In genomic region chr9:65674991-65675390, GRCh38 we compare ENCODE assay signal across 8 cellular contexts. TPM values are rescaled to one million over a fixed set of nuclear protein-coding genes. Genes with fewer than 3 reads are reported as not detected.
DNase-seq lines count a peak whose midpoint lies in the region; ATAC-seq and TF ChIP-seq lines count a peak whose summit lies in the region.
"Not testable (repeated sequence)": the region's sequence is repeated elsewhere in the genome, so short reads cannot be mapped to it uniquely, and the experiment has no call there.

No MANE protein-coding gene starts in this region.

- not testable (repeated sequence) for H3K36me3 Mint-ChIP-seq in CD4-positive, alpha-beta T cell (ENCODE audit: low read depth); T-helper 2 cell treated with Interferon-gamma antibody and Interleukin-4, amounts not matched to agents 5 μg/mL and 100 μg/mL, for 36 hours (ENCODE audit: low read depth); activated T-cell treated with anti-CD3 and anti-CD28 coated beads, Interleukin-2, amount 50 U/mL, for 4 hours (ENCODE audit: insufficient read depth); type B pancreatic cell

- H3K4ac ChIP-seq in mesendoderm (ENCODE audit: low read depth, low read length), result not testable (repeated sequence)

- not testable (repeated sequence) for TF ChIP-seq CTCF in CD4-positive, alpha-beta T cell (IDR thresholded peaks at IDR 0.05); neutrophil (IDR thresholded peaks at IDR 0.05); type B pancreatic cell (conservative IDR thresholded peaks at IDR 0.05)

- H3K4me3 Mint-ChIP-seq in CD4-positive, alpha-beta T cell, result peak overlapping the region; percentile 64
- peak overlapping the region; percentile 72 for H3K4me3 Mint-ChIP-seq in T-helper 2 cell treated with Interferon-gamma antibody and Interleukin-4, amounts not matched to agents 5 μg/mL and 100 μg/mL, for 36 hours
- H3K4me3 Mint-ChIP-seq in activated T-cell treated with anti-CD3 and anti-CD28 coated beads, Interleukin-2, amount 50 U/mL, for 4 hours, result peak overlapping the region; percentile 61
- H3K4me3 Mint-ChIP-seq in type B pancreatic cell, result peak overlapping the region; percentile 89

- ATAC-seq in CD4-positive, alpha-beta T cell (ENCODE audit: poor library complexity); activated T-cell treated with anti-CD3 and anti-CD28 coated beads, Interleukin-2, amount 50 U/mL, for 4 hours; Right ventricle myocardium superior (ENCODE audit: poor library complexity): not testable (repeated sequence)

- not testable (repeated sequence) for H3K4me1 ChIP-seq in adipocyte (ENCODE audit: control insufficient read depth, insufficient read depth, low read length); mesendoderm (ENCODE audit: control insufficient read depth, low read depth, low read length); neutrophil (ENCODE audit: control insufficient read depth in 1 of 2, insufficient read depth in 1 of 2, low read depth in 1 of 2, low read length in 1 of 2)

- H3K23ac ChIP-seq in mesendoderm (ENCODE audit: low read length), result not testable (repeated sequence)

- not testable (repeated sequence) for H4K5ac ChIP-seq in mesendoderm (ENCODE audit: low read length)

- H2BK5ac ChIP-seq in mesendoderm (ENCODE audit: low read length), result not testable (repeated sequence)

- H3K9me3 ChIP-seq in CD4-positive, alpha-beta T cell (ENCODE audit: control insufficient read depth, low read length); adipocyte (ENCODE audit: control insufficient read depth, low read length); neutrophil: not testable (repeated sequence)

- H3K18ac ChIP-seq in mesendoderm (ENCODE audit: low read length), result not testable (repeated sequence)

- H4K8ac ChIP-seq in mesendoderm (ENCODE audit: low read depth, low read length), result not testable (repeated sequence)

- H3K79me2 ChIP-seq in mesendoderm (ENCODE audit: control insufficient read depth, insufficient read depth, low read length), result not testable (repeated sequence)

- not testable (repeated sequence) for DNase-seq in CD4-positive, alpha-beta T cell; T-helper 2 cell treated with Interferon-gamma antibody and Interleukin-4, amounts not matched to agents 5 μg/mL and 100 μg/mL, for 36 hours (ENCODE audit: low spot score); activated T-cell treated with anti-CD3 and anti-CD28 coated beads, Interleukin-2, amount 50 U/mL, for 4 hours; type B pancreatic cell (ENCODE audit: extremely low spot score, unreplicated experiment)
- DNase-seq in adipocyte (ENCODE audit: low read depth) (peak; percentile 1), Right ventricle myocardium superior (peak; percentile 32), mesendoderm (peak; percentile 0)

- H3K4me3 ChIP-seq in adipocyte (ENCODE audit: low read length); mesendoderm (ENCODE audit: low read length): not testable (repeated sequence)
- H3K4me3 ChIP-seq in neutrophil (ENCODE audit: low read depth in 1 of 2, low read length in 1 of 2), result peak overlapping the region in 1 of 2 experiments; percentile 49

- H3K27me3 Mint-ChIP-seq in CD4-positive, alpha-beta T cell; T-helper 2 cell treated with Interferon-gamma antibody and Interleukin-4, amounts not matched to agents 5 μg/mL and 100 μg/mL, for 36 hours (ENCODE audit: low read depth); activated T-cell treated with anti-CD3 and anti-CD28 coated beads, Interleukin-2, amount 50 U/mL, for 4 hours (ENCODE audit: low read depth); type B pancreatic cell: not testable (repeated sequence)

- not testable (repeated sequence) for H3K4me1 Mint-ChIP-seq in CD4-positive, alpha-beta T cell (ENCODE audit: low read depth); T-helper 2 cell treated with Interferon-gamma antibody and Interleukin-4, amounts not matched to agents 5 μg/mL and 100 μg/mL, for 36 hours (ENCODE audit: low read depth); activated T-cell treated with anti-CD3 and anti-CD28 coated beads, Interleukin-2, amount 50 U/mL, for 4 hours (ENCODE audit: low read depth); type B pancreatic cell (ENCODE audit: unreplicated experiment)

- not testable (repeated sequence) for H3K56ac ChIP-seq in mesendoderm (ENCODE audit: low read length)

- H3K36me3 ChIP-seq in adipocyte (ENCODE audit: control insufficient read depth, insufficient read depth, low read length, severe bottlenecking); mesendoderm (ENCODE audit: control insufficient read depth, insufficient read depth, low read length); neutrophil: not testable (repeated sequence)

- H3K27me3 ChIP-seq in CD4-positive, alpha-beta T cell (ENCODE audit: control insufficient read depth, insufficient read depth, low read length); adipocyte (replicated peaks; ENCODE audit: control insufficient read depth, insufficient read depth, low read length); mesendoderm (ENCODE audit: insufficient read depth, low read length, poor library complexity); neutrophil: not testable (repeated sequence)

- WGBS in mesendoderm (ENCODE audit: extremely low coverage, insufficient coverage, low lambda C conversion rate), result no CpG with 5 or more reads among the region's 5 CpGs

- H3K27ac ChIP-seq in CD4-positive, alpha-beta T cell (ENCODE audit: low read depth, low read length); mesendoderm (ENCODE audit: low read depth, low read length): not testable (repeated sequence)
- peak overlapping the region; percentile 35 for H3K27ac ChIP-seq in neutrophil

- not testable (repeated sequence) for H2AK5ac ChIP-seq in mesendoderm (ENCODE audit: low read length)

- not testable (repeated sequence) for H3K9ac ChIP-seq in adipocyte (ENCODE audit: low read length); mesendoderm (ENCODE audit: low read length)

- peak overlapping the region; percentile 65 for H3K27ac Mint-ChIP-seq in CD4-positive, alpha-beta T cell
- not testable (repeated sequence) for H3K27ac Mint-ChIP-seq in T-helper 2 cell treated with Interferon-gamma antibody and Interleukin-4, amounts not matched to agents 5 μg/mL and 100 μg/mL, for 36 hours
- H3K27ac Mint-ChIP-seq in type B pancreatic cell, result peak overlapping the region; percentile 68

- not testable (repeated sequence) for H2BK15ac ChIP-seq in mesendoderm (replicated peaks; ENCODE audit: low read depth)

- CTCF ChIA-PET in CD4-positive, alpha-beta T cell (lab: Charles Lee), result not testable (repeated sequence)

- not testable (repeated sequence) for H3K9me3 Mint-ChIP-seq in CD4-positive, alpha-beta T cell; T-helper 2 cell treated with Interferon-gamma antibody and Interleukin-4, amounts not matched to agents 5 μg/mL and 100 μg/mL, for 36 hours; activated T-cell treated with anti-CD3 and anti-CD28 coated beads, Interleukin-2, amount 50 U/mL, for 4 hours; type B pancreatic cell

- intact Hi-C loops in CD4-positive, alpha-beta T cell (cut with DNase I, micrococcal nuclease); Right ventricle myocardium superior (cut with DNase I): not testable (repeated sequence)

- H3K4me2 ChIP-seq in mesendoderm (ENCODE audit: low read length), result not testable (repeated sequence)

- not testable (repeated sequence) for H3K79me1 ChIP-seq in mesendoderm (ENCODE audit: low read length)

- not testable (repeated sequence) for H2BK120ac ChIP-seq in mesendoderm (ENCODE audit: low read depth, low read length)

- POLR2A ChIA-PET in CD4-positive, alpha-beta T cell (lab: Charles Lee), result not testable (repeated sequence)

RNA-seq across cellular contexts. Expression of gene ZNG1E, which starts 0.7 kb away (rescaled TPM):
- total RNA-seq in CD4-positive, alpha-beta T cell, result 10 to 100 TPM; 39.2 to 41.2 TPM
- total RNA-seq in activated T-cell treated with anti-CD3 and anti-CD28 coated beads, Interleukin-2, amount 50 U/mL, for 4 hours, result 10 to 100 TPM; 38.2 to 42.8 (median 41.5) TPM
- total RNA-seq in Right ventricle myocardium superior, result 10.3 TPM
- polyA plus RNA-seq in mesendoderm (2013, experiment 1 of 2), result 26.1 TPM
- polyA plus RNA-seq in mesendoderm (2013, experiment 2 of 2), result 22.9 TPM
- total RNA-seq in type B pancreatic cell (ENCODE audit: low replicate concordance), result 31.6 and 38.8 TPM in 2 replicates
